ENCODE assay signal across 23 cellular contexts in the genomic region with DNA sequence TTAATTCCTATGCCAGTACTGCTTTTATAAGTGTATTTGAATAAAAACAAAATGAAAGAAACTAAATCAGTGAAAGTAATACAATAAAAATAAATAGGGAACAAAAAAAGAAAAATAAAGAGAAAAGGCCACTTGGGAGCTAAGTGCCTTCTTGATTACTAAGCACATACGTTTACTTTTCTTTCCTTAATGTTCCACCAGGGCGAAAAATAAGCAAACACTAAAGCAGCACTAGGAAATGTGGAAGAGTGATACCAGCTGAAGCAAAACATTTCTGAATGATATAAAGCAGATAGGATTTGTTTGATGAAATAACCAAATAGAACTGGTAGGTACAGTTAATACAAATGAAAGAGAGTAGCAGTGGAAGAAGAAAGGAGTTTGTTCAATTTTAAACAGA.
A peak's percentile ranks its signal among the peaks of the same experiment; 100 is the strongest.
DNase-seq lines count a peak whose midpoint lies in the region; ATAC-seq, FAIRE-seq and TF ChIP-seq lines count a peak whose summit lies in the region.
"Had no signal": no experiment of that assay in that cellular context is flagged by ENCODE, and none has a peak within 500 bp of the region (broad histone marks: within the 10 kb centered on the region; RNA-seq: fewer than 3 reads in every experiment).

No MANE protein-coding gene starts in this region.

- H3K18ac ChIP-seq in IMR-90 (ENCODE audit: low read depth, low read length) = no peak overlapping the region

- H3K27me3 ChIP-seq in IMR-90 (ENCODE audit: control insufficient read depth, insufficient read depth, low read length) (peaks cover 1% of the 10 kb centered on the region; the same call in 1 of the 2 replicates), bronchial epithelial cell (ENCODE audit: control insufficient read depth, insufficient read depth, low read length) (no peaks in the 10 kb centered on the region), left lung (no peaks in the 10 kb centered on the region)
- H3K27me3 ChIP-seq: SJCRH30 had no signal

- no peak overlapping the region for H2BK15ac ChIP-seq in IMR-90 (ENCODE audit: low read depth, low read length)

- no peak overlapping the region for H2BK120ac ChIP-seq in IMR-90 (ENCODE audit: low read depth, low read length)

- dilution Hi-C loops in IMR-90 (cut with HindIII; ENCODE audit: low sequenced_read_pairs, unreplicated experiment) = no loop called here

- TF ChIP-seq RAD21 in A549 (conservative IDR thresholded peaks at IDR 0.05 in 1 of 2, IDR thresholded peaks at IDR 0.05 in 1 of 2) (no peak), IMR-90 (IDR thresholded peaks at IDR 0.05; ENCODE audit: low read length) (no peak)

- H3K27ac ChIP-seq in A549 (no peak overlapping the region), IMR-90 (ENCODE audit: insufficient read depth, low read length) (no peak overlapping the region), left lung (no peak overlapping the region)
- H3K27ac ChIP-seq: HL-60, PC-9, SJCRH30 had no signal

- no peak overlapping the region for H2AK5ac ChIP-seq in IMR-90 (ENCODE audit: low read depth, low read length)

- H3K4me2 ChIP-seq in A549 (no peak overlapping the region), IMR-90 (ENCODE audit: low read depth, low read length) (no peak overlapping the region)
- H3K4me2 ChIP-seq: PC-9 had no signal

- H4K8ac ChIP-seq in IMR-90 (ENCODE audit: low read depth in 2 of 2, low read length in 2 of 2) = no peak overlapping the region

- H2AK9ac ChIP-seq in IMR-90 (replicated peaks; ENCODE audit: low read depth, low read length, poor library complexity) = no peak overlapping the region

- H3K56ac ChIP-seq in IMR-90 (ENCODE audit: extremely low read depth, insufficient read depth, low read length) = no peak overlapping the region

- no peak overlapping the region for H3K14ac ChIP-seq in IMR-90 (replicated peaks; ENCODE audit: low read depth, low read length)

- WGBS in A549 (ENCODE audit: missing lambda C conversion rate) = 16% methylated on average over 2 of the region's 2 CpGs
- no CpG with 5 or more reads among the region's 2 CpGs for WGBS in IMR-90 (ENCODE audit: extremely low coverage in 2 of 2, insufficient read length in 1 of 2), 2 experiments

- POLR2A ChIA-PET in A549 (lab: Yijun Ruan, JAX) (no interaction called here), IMR-90 (lab: Charles Lee; ENCODE audit: unreplicated experiment) (no interaction called here)

- no peak overlapping the region for H3K4ac ChIP-seq in IMR-90 (ENCODE audit: low read depth, low read length)

- H3K79me1 ChIP-seq in IMR-90 (ENCODE audit: low read depth in 1 of 2, low read length in 2 of 2) = no peaks in the 10 kb centered on the region

- no peaks in the 10 kb centered on the region for H3K9me1 ChIP-seq in IMR-90 (ENCODE audit: insufficient read depth, low read length)

- no peak overlapping the region for H4K91ac ChIP-seq in IMR-90 (ENCODE audit: insufficient read depth, low read depth, low read length)

- H3K4me3 ChIP-seq in A549 (no peak overlapping the region), IMR-90 (ENCODE audit: insufficient read depth, low read depth, low read length) (no peak overlapping the region), bronchial epithelial cell (ENCODE audit: low read depth, low read length) (no peak overlapping the region), left lung (no peak overlapping the region)
- H3K4me3 ChIP-seq: PC-9, SJCRH30 had no signal

- H3K9me3 ChIP-seq in A549 = no peaks in the 10 kb centered on the region
- no peaks in the 10 kb centered on the region for H3K9me3 ChIP-seq in IMR-90 (ENCODE audit: control insufficient read depth, insufficient read depth, low read length)
- no peaks in the 10 kb centered on the region for H3K9me3 ChIP-seq in left lung
- H3K9me3 ChIP-seq: SJCRH30 had no signal

- H3K23ac ChIP-seq in IMR-90 (ENCODE audit: low read depth, low read length) = no peak overlapping the region

- DNase-seq in A549 (ENCODE audit: low read depth in 1 of 2, low spot score in 1 of 2) = no peak
- DNase-seq in IMR-90 = no peak
- DNase-seq in bronchial epithelial cell (ENCODE audit: low read depth) = peak; percentile 15
- no peak for DNase-seq in left lung
- DNase-seq in cortex of kidney (lab: John Stamatoyannopoulos, UW) = no peak
- no peak for DNase-seq in activated CD8-positive, alpha-beta memory T cell treated with anti-CD3 and anti-CD28 coated beads for 24 hours
- DNase-seq: ACHN, C1 segment of cervical spinal cord, DND-41, HFFc6, Karpas-422, MM.1S, NCI-H1092, NCI-H1436 treated with DMSO at 0.1 percent for 48 hours, NCI-H2029, NCI-H2171 treated with DMSO at 0.1 percent for 48 hours, NCI-H446, NCI-H774, PC-9, SJCRH30 had no signal

- FAIRE-seq in A549 (lab: Jason Lieb, UNC) (peak; percentile 23), bronchial epithelial cell (lab: Jason Lieb, UNC) (no peak)
- FAIRE-seq: H54 had no signal

- H3K9ac ChIP-seq in IMR-90 (ENCODE audit: low read depth, low read length) = no peak overlapping the region

- H4K20me1 ChIP-seq in IMR-90 (ENCODE audit: insufficient read depth, low read length) = no peaks in the 10 kb centered on the region

- no TSS peak for BruUV-seq in IMR-90 (replicated peaks; lab: Mats Ljungman, UMichigan)

- CTCF ChIA-PET in A549 (lab: Yijun Ruan, JAX) = interaction anchor here (1.4 kb wide), 1 partner anchor 73 kb away, joined by 3 read pairs; no protein-coding TSS in a partner anchor
- CTCF ChIA-PET in IMR-90 (lab: Yijun Ruan, JAX) = interaction anchor here (0.9 to 1.7 kb wide), 2 partner anchors 15 to 26 kb away, joined by 3 to 4 read pairs; no protein-coding TSS in a partner anchor

- H3K36me3 ChIP-seq in IMR-90 (ENCODE audit: control insufficient read depth, insufficient read depth, low read length) (no peaks in the 10 kb centered on the region), bronchial epithelial cell (ENCODE audit: control insufficient read depth, insufficient read depth, low read length) (no peaks in the 10 kb centered on the region), left lung (no peaks in the 10 kb centered on the region)
- H3K36me3 ChIP-seq: SJCRH30 had no signal

- in situ Hi-C loops in IMR-90 (cut with MboI; ENCODE audit: low sequenced_read_pairs) = no loop called here

- no peak for TF ChIP-seq POLR2A in A549 (IDR thresholded peaks at IDR 0.05; ENCODE audit: low read length)
- no peak for TF ChIP-seq POLR2A in IMR-90 (IDR thresholded peaks at IDR 0.05; ENCODE audit: low read depth, low read length)

- TF ChIP-seq EP300 in A549 (IDR thresholded peaks at IDR 0.05) = no peak

- intact Hi-C loops in IMR-90 (cut with micrococcal nuclease) (no loop called here), left lung (cut with DNase I) (no loop called here)

- H3K4me1 ChIP-seq in A549 (no peaks in the 10 kb centered on the region), IMR-90 (ENCODE audit: control insufficient read depth, insufficient read depth, low read length) (no peaks in the 10 kb centered on the region), left lung (no peaks in the 10 kb centered on the region)
- H3K4me1 ChIP-seq: SJCRH30 had no signal

- TF ChIP-seq CTCF in A549 (IDR thresholded peaks at IDR 0.05) (no peak), IMR-90 (conservative IDR thresholded peaks at IDR 0.05; ENCODE audit: low read depth, low read length) (no peak), bronchial epithelial cell (IDR thresholded peaks at IDR 0.05; ENCODE audit: insufficient read depth, low read length, severe bottlenecking) (no peak), left lung (IDR thresholded peaks at IDR 0.05) (no peak)

- H4K5ac ChIP-seq in IMR-90 (ENCODE audit: low read depth, low read length) = no peak overlapping the region

- no peak overlapping the region for H2BK5ac ChIP-seq in IMR-90 (ENCODE audit: low read depth, low read length, poor library complexity, severe bottlenecking)

- ATAC-seq in A549 = no peak
- peak; percentile 60 for ATAC-seq in IMR-90 (ENCODE audit: low read depth)
- peak; percentile 81 for ATAC-seq in left lung
- ATAC-seq in HG02798 (IDR thresholded peaks at IDR 0.05; ENCODE audit: poor library complexity, unreplicated experiment) = no peak

- H2BK20ac ChIP-seq in IMR-90 (ENCODE audit: low read depth, low read length) = no peak overlapping the region

- H2AFZ ChIP-seq in IMR-90 (replicated peaks; ENCODE audit: low read length, poor library complexity) = no peak overlapping the region

TF ChIP-seq in A549, 52 proteins besides CTCF, POLR2A, EP300 and RAD21 (continues in another document):
- TF ChIP-seq HOXB13 (CRISPR knock-in tag; IDR thresholded peaks at IDR 0.05; ENCODE audit: low read depth) (no peak), RFX5 (IDR thresholded peaks at IDR 0.05) (no peak), HEYL (CRISPR knock-in tag; IDR thresholded peaks at IDR 0.05) (no peak), RCOR1 (IDR thresholded peaks at IDR 0.05; ENCODE audit: low read depth, low read length) (no peak)
- TF ChIP-seq, protein P1, sequence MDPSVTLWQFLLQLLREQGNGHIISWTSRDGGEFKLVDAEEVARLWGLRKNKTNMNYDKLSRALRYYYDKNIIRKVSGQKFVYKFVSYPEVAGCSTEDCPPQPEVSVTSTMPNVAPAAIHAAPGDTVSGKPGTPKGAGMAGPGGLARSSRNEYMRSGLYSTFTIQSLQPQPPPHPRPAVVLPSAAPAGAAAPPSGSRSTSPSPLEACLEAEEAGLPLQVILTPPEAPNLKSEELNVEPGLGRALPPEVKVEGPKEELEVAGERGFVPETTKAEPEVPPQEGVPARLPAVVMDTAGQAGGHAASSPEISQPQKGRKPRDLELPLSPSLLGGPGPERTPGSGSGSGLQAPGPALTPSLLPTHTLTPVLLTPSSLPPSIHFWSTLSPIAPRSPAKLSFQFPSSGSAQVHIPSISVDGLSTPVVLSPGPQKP (IDR thresholded peaks at IDR 0.05; ENCODE audit: low read depth, low read length) = no peak

TF ChIP-seq in IMR-90, 13 proteins besides CTCF, POLR2A, EP300 and RAD21 (continues in another document):
- TF ChIP-seq CEBPB (IDR thresholded peaks at IDR 0.05; ENCODE audit: low read depth, low read length) (no peak), RFX5 (IDR thresholded peaks at IDR 0.05; ENCODE audit: low read depth, low read length) (no peak), MAFK (IDR thresholded peaks at IDR 0.05; ENCODE audit: low read depth, low read length) (no peak), CHD1 (IDR thresholded peaks at IDR 0.05; ENCODE audit: low read depth, low read length) (no peak)
- TF ChIP-seq, protein P1 (IDR thresholded peaks at IDR 0.05; ENCODE audit: borderline replicate concordance, low read depth, low read length) = no peak

Comparison
In these comparisons a context has a peak if more than half of its experiments do, and no peak if none do; other contexts are left out.
1. ATAC-seq: peak in IMR-90 (single experiment) and left lung (single experiment); none in A549 (0 of 2) and HG02798 (single experiment).